1 cellular context compared by ENCODE assay signal in the genomic region with DNA sequence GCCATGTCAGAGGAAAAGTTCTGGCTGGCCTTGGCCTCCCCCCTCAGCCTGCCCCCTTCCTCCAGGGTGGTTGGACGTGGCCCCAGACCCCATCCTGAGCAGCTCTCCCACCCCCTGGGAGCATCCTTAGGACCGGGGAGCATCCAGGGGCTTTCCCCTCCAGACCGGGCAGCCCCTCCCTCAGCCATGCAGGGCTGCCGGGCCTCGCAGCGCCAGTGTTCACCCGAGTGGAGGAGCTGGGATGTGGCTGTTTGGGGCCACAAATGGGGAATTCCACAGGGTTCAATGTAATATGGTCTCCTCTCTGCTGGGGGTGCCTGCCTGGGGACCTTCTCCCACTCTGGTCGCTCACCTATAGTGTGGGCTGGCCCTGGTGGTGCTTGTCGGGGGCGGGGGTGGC.
TF ChIP-seq lines count a peak whose summit lies in the region.

No MANE protein-coding gene starts in this region.

TF ChIP-seq in HepG2, 621 proteins besides CTCF, POLR2A, EP300 and RAD21 (continued from another document):
- TF ChIP-seq, protein P1, sequence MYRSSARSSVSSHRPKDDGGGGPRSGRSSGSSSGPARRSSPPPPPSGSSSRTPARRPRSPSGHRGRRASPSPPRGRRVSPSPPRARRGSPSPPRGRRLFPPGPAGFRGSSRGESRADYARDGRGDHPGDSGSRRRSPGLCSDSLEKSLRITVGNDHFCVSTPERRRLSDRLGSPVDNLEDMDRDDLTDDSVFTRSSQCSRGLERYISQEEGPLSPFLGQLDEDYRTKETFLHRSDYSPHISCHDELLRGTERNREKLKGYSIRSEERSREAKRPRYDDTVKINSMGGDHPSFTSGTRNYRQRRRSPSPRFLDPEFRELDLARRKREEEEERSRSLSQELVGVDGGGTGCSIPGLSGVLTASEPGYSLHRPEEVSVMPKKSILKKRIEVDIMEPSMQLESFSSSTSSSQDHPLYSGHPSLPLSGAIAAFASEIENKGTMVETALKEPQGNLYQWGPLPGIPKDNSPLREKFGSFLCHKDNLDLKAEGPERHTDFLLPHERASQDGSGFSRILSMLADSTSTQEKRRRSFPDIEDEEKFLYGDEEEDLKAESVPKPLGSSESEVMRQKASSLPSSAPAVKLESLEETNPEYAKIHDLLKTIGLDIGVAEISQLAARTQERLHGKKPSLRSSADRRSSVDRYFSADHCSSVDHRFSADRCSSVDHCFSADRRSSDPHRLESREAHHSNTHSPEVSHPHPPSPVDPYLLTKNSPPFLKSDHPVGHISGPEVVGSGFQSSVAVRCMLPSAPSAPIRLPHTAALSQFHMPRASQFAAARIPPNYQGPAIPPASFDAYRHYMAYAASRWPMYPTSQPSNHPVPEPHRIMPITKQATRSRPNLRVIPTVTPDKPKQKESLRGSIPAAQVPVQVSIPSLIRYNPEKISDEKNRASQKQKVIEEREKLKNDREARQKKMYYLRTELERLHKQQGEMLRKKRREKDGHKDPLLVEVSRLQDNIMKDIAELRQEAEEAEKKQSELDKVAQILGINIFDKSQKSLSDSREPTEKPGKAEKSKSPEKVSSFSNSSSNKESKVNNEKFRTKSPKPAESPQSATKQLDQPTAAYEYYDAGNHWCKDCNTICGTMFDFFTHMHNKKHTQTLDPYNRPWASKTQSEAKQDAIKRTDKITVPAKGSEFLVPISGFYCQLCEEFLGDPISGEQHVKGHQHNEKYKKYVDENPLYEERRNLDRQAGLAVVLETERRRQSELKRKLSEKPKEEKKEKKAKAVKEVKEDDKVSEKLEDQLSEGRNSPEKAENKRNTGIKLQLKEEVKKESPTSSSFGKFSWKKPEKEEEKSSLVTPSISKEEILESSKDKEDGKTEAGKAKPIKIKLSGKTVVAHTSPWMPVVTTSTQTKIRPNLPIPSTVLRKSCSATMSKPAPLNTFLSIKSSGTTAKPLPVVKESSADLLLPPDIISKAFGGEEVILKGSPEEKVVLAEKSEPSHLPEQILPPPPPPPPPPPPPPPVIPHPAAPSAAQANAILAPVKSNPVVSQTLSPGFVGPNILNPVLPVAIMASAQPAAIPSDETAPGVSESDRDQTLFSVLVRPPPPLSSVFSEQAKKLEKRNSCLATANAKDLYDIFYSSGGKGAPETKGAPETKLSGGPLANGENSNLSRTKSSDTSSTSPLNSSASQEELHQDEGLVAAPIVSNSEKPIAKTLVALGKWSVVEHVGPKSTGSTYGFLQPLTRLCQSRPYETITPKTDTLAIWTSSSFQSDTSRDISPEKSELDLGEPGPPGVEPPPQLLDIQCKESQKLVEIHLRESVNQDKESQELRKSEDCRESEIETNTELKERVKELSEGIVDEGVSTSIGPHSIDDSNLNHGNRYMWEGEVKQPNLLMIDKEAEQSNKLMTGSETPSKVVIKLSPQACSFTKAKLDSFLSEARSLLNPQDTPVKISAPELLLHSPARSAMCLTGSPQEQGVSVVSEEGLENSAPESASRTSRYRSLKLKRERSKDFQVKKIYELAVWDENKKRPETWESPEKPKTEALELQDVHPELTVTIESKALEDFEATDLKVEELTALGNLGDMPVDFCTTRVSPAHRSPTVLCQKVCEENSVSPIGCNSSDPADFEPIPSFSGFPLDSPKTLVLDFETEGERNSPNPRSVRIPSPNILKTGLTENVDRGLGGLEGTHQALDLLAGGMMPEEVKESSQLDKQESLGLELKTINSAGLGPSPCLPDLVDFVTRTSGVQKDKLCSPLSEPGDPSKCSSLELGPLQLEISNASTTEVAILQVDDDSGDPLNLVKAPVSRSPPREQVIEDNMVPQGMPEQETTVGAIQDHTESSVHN (CRISPR knock-in tag; IDR thresholded peaks at IDR 0.05) = no peak
- TF ChIP-seq, protein P2, sequence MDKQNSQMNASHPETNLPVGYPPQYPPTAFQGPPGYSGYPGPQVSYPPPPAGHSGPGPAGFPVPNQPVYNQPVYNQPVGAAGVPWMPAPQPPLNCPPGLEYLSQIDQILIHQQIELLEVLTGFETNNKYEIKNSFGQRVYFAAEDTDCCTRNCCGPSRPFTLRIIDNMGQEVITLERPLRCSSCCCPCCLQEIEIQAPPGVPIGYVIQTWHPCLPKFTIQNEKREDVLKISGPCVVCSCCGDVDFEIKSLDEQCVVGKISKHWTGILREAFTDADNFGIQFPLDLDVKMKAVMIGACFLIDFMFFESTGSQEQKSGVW (CRISPR knock-in tag; IDR thresholded peaks at IDR 0.05; ENCODE audit: borderline replicate concordance) = no peak
- no peak for TF ChIP-seq ZNF251 (CRISPR knock-in tag; IDR thresholded peaks at IDR 0.05)
- TF ChIP-seq GZF1 (CRISPR knock-in tag; IDR thresholded peaks at IDR 0.05) = no peak
- no peak for TF ChIP-seq ZSCAN29 (CRISPR knock-in tag; conservative IDR thresholded peaks at IDR 0.05)
- no peak for TF ChIP-seq ZFP36L2 (CRISPR knock-in tag; IDR thresholded peaks at IDR 0.05)
- TF ChIP-seq ZEB1 (IDR thresholded peaks at IDR 0.05; ENCODE audit: insufficient replicate concordance, low read depth) = no peak
- TF ChIP-seq, protein P3, sequence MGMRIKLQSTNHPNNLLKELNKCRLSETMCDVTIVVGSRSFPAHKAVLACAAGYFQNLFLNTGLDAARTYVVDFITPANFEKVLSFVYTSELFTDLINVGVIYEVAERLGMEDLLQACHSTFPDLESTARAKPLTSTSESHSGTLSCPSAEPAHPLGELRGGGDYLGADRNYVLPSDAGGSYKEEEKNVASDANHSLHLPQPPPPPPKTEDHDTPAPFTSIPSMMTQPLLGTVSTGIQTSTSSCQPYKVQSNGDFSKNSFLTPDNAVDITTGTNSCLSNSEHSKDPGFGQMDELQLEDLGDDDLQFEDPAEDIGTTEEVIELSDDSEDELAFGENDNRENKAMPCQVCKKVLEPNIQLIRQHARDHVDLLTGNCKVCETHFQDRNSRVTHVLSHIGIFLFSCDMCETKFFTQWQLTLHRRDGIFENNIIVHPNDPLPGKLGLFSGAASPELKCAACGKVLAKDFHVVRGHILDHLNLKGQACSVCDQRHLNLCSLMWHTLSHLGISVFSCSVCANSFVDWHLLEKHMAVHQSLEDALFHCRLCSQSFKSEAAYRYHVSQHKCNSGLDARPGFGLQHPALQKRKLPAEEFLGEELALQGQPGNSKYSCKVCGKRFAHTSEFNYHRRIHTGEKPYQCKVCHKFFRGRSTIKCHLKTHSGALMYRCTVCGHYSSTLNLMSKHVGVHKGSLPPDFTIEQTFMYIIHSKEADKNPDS (CRISPR knock-in tag; IDR thresholded peaks at IDR 0.05) = no peak
- TF ChIP-seq, protein P4, sequence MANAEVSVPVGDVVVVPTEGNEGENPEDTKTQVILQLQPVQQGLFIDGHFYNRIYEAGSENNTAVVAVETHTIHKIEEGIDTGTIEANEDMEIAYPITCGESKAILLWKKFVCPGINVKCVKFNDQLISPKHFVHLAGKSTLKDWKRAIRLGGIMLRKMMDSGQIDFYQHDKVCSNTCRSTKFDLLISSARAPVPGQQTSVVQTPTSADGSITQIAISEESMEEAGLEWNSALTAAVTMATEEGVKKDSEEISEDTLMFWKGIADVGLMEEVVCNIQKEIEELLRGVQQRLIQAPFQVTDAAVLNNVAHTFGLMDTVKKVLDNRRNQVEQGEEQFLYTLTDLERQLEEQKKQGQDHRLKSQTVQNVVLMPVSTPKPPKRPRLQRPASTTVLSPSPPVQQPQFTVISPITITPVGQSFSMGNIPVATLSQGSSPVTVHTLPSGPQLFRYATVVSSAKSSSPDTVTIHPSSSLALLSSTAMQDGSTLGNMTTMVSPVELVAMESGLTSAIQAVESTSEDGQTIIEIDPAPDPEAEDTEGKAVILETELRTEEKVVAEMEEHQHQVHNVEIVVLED (CRISPR knock-in tag; IDR thresholded peaks at IDR 0.05; ENCODE audit: borderline replicate concordance) = no peak
- TF ChIP-seq NCOA1 (CRISPR knock-in tag; IDR thresholded peaks at IDR 0.05) = no peak
